Comparison of ENCODE assay signal across 1 cellular context in the genomic region with DNA sequence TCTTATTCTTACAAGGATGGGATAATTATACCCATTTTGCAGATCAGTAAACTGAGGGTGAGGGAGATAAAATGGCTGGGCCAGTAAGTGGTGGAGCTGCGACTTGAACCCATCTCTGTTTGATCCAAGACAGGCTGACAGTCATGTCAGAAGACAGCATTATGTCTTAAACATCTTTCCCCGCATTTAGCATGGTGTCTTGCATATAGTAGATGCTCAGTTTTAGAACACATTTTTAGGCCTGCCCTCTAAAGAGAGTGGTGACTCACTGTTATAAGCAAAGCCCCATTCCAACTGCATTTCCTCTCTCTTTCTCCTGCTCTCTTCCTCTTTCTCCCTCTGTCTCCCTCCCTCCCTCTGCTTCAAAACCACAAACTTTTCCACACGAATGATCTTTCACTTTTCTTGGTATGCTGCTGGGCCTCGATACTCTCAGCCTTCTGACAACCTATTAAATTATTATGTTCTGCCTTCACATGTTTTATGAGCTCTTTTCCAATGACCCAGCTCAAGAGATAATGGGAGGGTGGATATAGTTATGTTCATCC.
A peak's percentile ranks its signal among the peaks of the same experiment; 100 is the strongest.
TF ChIP-seq lines count a peak whose summit lies in the region.

No MANE protein-coding gene starts in this region.

TF ChIP-seq in K562, 482 proteins besides CTCF, POLR2A, EP300 and RAD21 (continued from another document and continues in another):
- TF ChIP-seq, protein P1, sequence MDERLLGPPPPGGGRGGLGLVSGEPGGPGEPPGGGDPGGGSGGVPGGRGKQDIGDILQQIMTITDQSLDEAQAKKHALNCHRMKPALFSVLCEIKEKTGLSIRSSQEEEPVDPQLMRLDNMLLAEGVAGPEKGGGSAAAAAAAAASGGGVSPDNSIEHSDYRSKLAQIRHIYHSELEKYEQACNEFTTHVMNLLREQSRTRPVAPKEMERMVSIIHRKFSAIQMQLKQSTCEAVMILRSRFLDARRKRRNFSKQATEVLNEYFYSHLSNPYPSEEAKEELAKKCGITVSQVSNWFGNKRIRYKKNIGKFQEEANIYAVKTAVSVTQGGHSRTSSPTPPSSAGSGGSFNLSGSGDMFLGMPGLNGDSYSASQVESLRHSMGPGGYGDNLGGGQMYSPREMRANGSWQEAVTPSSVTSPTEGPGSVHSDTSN (CRISPR knock-in tag; IDR thresholded peaks at IDR 0.05; ENCODE audit: low read depth): no peak
- TF ChIP-seq, protein P1 (tag; conservative IDR thresholded peaks at IDR 0.05; ENCODE audit: low read depth): no peak
- TF ChIP-seq CHD1 (IDR thresholded peaks at IDR 0.05; ENCODE audit: low read length): no peak
- no peak for TF ChIP-seq HNRNPL (IDR thresholded peaks at IDR 0.05; ENCODE audit: low read depth, low read length)
- TF ChIP-seq MLLT1 (IDR thresholded peaks at IDR 0.05): 0 out of 4 replicates have a peak, but pooled peaks of 1 of the 2 experiments have one; percentile 26
- TF ChIP-seq HES1 (IDR thresholded peaks at IDR 0.05; ENCODE audit: low read depth): no peak
- TF ChIP-seq RNF219 (CRISPR knock-in tag; IDR thresholded peaks at IDR 0.05): no peak
- no peak for TF ChIP-seq IRF9 (tag; IDR thresholded peaks at IDR 0.05)
- TF ChIP-seq SOX6 (IDR thresholded peaks at IDR 0.05): no peak; the same call in 1 of the 2 replicates
- peak; percentile 43 for TF ChIP-seq PHF20 (IDR thresholded peaks at IDR 0.05; ENCODE audit: partially characterized antibody)
- no peak for TF ChIP-seq CEBPG (CRISPR knock-in tag; IDR thresholded peaks at IDR 0.05)
- TF ChIP-seq CEBPG (tag; conservative IDR thresholded peaks at IDR 0.05 in 1 of 2, IDR thresholded peaks at IDR 0.05 in 1 of 2): no peak
- no peak for TF ChIP-seq ZBTB49 (CRISPR knock-in tag; IDR thresholded peaks at IDR 0.05; ENCODE audit: borderline replicate concordance)
- no peak for TF ChIP-seq ZFP36 (IDR thresholded peaks at IDR 0.05; ENCODE audit: low read depth, low read length, partially characterized antibody)
- TF ChIP-seq, protein P2, sequence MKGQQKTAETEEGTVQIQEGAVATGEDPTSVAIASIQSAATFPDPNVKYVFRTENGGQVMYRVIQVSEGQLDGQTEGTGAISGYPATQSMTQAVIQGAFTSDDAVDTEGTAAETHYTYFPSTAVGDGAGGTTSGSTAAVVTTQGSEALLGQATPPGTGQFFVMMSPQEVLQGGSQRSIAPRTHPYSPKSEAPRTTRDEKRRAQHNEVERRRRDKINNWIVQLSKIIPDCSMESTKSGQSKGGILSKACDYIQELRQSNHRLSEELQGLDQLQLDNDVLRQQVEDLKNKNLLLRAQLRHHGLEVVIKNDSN (CRISPR knock-in tag; IDR thresholded peaks at IDR 0.05): no peak
- no peak for TF ChIP-seq CTCFL (IDR thresholded peaks at IDR 0.05; ENCODE audit: borderline replicate concordance, insufficient read depth, low read depth, low read length, poor library complexity, severe bottlenecking)
- TF ChIP-seq PRPF4 (IDR thresholded peaks at IDR 0.05; ENCODE audit: insufficient read depth, low read depth, low read length, poor library complexity, severe bottlenecking): no peak
- TF ChIP-seq TARDBP (IDR thresholded peaks at IDR 0.05): no peak
- peak in 1 of 2 experiments; percentile 80; a peak in 2 of 4 replicates for TF ChIP-seq RCOR1 (IDR thresholded peaks at IDR 0.05; ENCODE audit: borderline replicate concordance in 1 of 2, low read depth in 2 of 2, low read length in 2 of 2)
- peak; percentile 36; the same call in 1 of the 2 replicates for TF ChIP-seq ATF3 (IDR thresholded peaks at IDR 0.05)
- TF ChIP-seq ATF3 (CRISPR knock-in tag; conservative IDR thresholded peaks at IDR 0.05): no peak
- no peak for TF ChIP-seq ZNF140 (CRISPR knock-in tag; IDR thresholded peaks at IDR 0.05)
- no peak for TF ChIP-seq CBX8 (IDR thresholded peaks at IDR 0.05; ENCODE audit: borderline replicate concordance, extremely low read depth, low read depth, low read length, poor library complexity, severe bottlenecking)
- TF ChIP-seq CHAMP1 (IDR thresholded peaks at IDR 0.05): no peak
- peak; percentile 64 for TF ChIP-seq ZNF134 (CRISPR knock-in tag; conservative IDR thresholded peaks at IDR 0.05)
- TF ChIP-seq DMBX1 (CRISPR knock-in tag; IDR thresholded peaks at IDR 0.05; ENCODE audit: borderline replicate concordance): no peak
- TF ChIP-seq TRIM24 (IDR thresholded peaks at IDR 0.05): no peak
- no peak for TF ChIP-seq ILK (tag; IDR thresholded peaks at IDR 0.05; ENCODE audit: borderline replicate concordance, low read depth)
- TF ChIP-seq JUN (IDR thresholded peaks at IDR 0.05; ENCODE audit: borderline replicate concordance, low read depth, low read length): no peak
- no peak for TF ChIP-seq JUN (CRISPR knock-in tag; IDR thresholded peaks at IDR 0.05; ENCODE audit: borderline replicate concordance)
- TF ChIP-seq BCL6 (CRISPR knock-in tag; IDR thresholded peaks at IDR 0.05): no peak
- no peak for TF ChIP-seq ZC3H8 (IDR thresholded peaks at IDR 0.05)
- TF ChIP-seq, protein P3, sequence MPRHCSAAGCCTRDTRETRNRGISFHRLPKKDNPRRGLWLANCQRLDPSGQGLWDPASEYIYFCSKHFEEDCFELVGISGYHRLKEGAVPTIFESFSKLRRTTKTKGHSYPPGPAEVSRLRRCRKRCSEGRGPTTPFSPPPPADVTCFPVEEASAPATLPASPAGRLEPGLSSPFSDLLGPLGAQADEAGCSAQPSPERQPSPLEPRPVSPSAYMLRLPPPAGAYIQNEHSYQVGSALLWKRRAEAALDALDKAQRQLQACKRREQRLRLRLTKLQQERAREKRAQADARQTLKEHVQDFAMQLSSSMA (CRISPR knock-in tag; IDR thresholded peaks at IDR 0.05): no peak
- no peak for TF ChIP-seq SAFB (IDR thresholded peaks at IDR 0.05; ENCODE audit: borderline replicate concordance, low read depth, low read length)
- TF ChIP-seq, protein P4, sequence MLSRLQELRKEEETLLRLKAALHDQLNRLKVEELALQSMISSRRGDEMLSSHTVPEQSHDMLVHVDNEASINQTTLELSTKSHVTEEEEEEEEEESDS (CRISPR knock-in tag; IDR thresholded peaks at IDR 0.05): no peak
- no peak for TF ChIP-seq SNIP1 (IDR thresholded peaks at IDR 0.05; ENCODE audit: low read depth)
- TF ChIP-seq MIER1 (IDR thresholded peaks at IDR 0.05; ENCODE audit: low read depth): no peak
- no peak for TF ChIP-seq ZNF764 (CRISPR knock-in tag; IDR thresholded peaks at IDR 0.05; ENCODE audit: low read depth)
- TF ChIP-seq ATF7 (IDR thresholded peaks at IDR 0.05): no peak
- TF ChIP-seq COPS2 (conservative IDR thresholded peaks at IDR 0.05): no peak
- no peak for TF ChIP-seq RBM39 (optimal IDR thresholded peaks at IDR 0.05; ENCODE audit: low read depth, low read length)
